11 cellular contexts compared by ENCODE assay signal in the genomic region with DNA sequence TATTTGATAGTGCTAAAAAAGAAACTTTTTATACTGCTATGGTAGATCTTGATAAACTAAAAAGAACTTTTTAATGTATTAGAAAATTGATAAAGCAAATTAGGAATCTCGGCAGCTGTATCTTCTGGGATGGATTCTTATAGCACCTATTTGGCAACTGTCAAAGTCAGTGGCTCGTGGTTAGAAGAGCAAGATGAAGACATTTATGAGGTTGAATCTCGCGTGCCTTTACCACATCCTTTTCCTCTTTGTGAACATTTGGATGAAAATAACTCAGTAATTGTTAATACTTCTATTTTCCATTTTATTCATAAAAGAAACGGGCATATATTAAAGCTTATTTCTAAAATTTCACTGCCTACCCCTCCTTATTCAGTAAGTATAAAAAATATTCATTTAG.
DNase-seq lines count a peak whose midpoint lies in the region; ATAC-seq and TF ChIP-seq lines count a peak whose summit lies in the region.
"Had no signal": no experiment of that assay in that cellular context is flagged by ENCODE, and none has a peak within 500 bp of the region (broad histone marks: within the 10 kb centered on the region; RNA-seq: fewer than 3 reads in every experiment).

No MANE protein-coding gene starts in this region.

- no peaks in the 10 kb centered on the region for H3K27me3 ChIP-seq in CD4-positive, CD25-positive, alpha-beta regulatory T cell (ENCODE audit: control insufficient read depth, insufficient read depth, low read length)
- H3K27me3 ChIP-seq in hepatocyte: no peaks in the 10 kb centered on the region

- intact Hi-C loops in OCI-LY7 (cut with micrococcal nuclease; ENCODE audit: unreplicated experiment): no loop called here

- peak overlapping the region in 1 of 3 donors; percentile 30 for H3K27ac Mint-ChIP-seq in CD4-positive, CD25-positive, alpha-beta regulatory T cell

- POLR2A ChIA-PET in OCI-LY7 (lab: Charles Lee): interaction anchor here (0.7 kb wide), 1 partner anchor 434 kb away, joined by 3 read pairs; no protein-coding TSS in a partner anchor

- H3K4me2 ChIP-seq in OCI-LY7 (ENCODE audit: low read length): no peak overlapping the region
- peak overlapping the region; percentile 60 for H3K4me2 ChIP-seq in hepatocyte

- no peak overlapping the region for H2AFZ ChIP-seq in OCI-LY7 (ENCODE audit: low read length)
- no peak overlapping the region for H2AFZ ChIP-seq in hepatocyte

- no peaks in the 10 kb centered on the region for H3K9me3 ChIP-seq in CD4-positive, CD25-positive, alpha-beta regulatory T cell (ENCODE audit: control insufficient read depth in 2 of 2, low read length in 2 of 2)
- H3K9me3 ChIP-seq in OCI-LY7 (ENCODE audit: low read length) (no peaks in the 10 kb centered on the region), hepatocyte (ENCODE audit: low read depth) (no peaks in the 10 kb centered on the region)

- H3K4me1 ChIP-seq in CD4-positive, CD25-positive, alpha-beta regulatory T cell (ENCODE audit: control insufficient read depth, insufficient read depth, low read length, poor library complexity, severe bottlenecking): peaks cover 18% of the 10 kb centered on the region
- peaks cover 8% of the 10 kb centered on the region for H3K4me1 ChIP-seq in OCI-LY7 (ENCODE audit: insufficient read depth, low read length, poor library complexity, severe bottlenecking)
- peaks cover 32% of the 10 kb centered on the region for H3K4me1 ChIP-seq in hepatocyte (ENCODE audit: insufficient read depth)

- H3K27me3 Mint-ChIP-seq in CD4-positive, CD25-positive, alpha-beta regulatory T cell: no peaks in the 10 kb centered on the region

- H4K20me1 ChIP-seq in OCI-LY7 (ENCODE audit: insufficient read depth, low read length) (no peaks in the 10 kb centered on the region), hepatocyte (ENCODE audit: insufficient read depth, poor library complexity, severe bottlenecking) (no peaks in the 10 kb centered on the region)

- ATAC-seq in CD4-positive, CD25-positive, alpha-beta regulatory T cell (ENCODE audit: low read depth in 2 of 2): peak; percentile 67 to 81
- peak; percentile 82 for ATAC-seq in GM18909 (IDR thresholded peaks at IDR 0.05; ENCODE audit: poor library complexity, unreplicated experiment)

- peaks cover 8% of the 10 kb centered on the region for H3K36me3 ChIP-seq in CD4-positive, CD25-positive, alpha-beta regulatory T cell (ENCODE audit: control insufficient read depth, insufficient read depth, low read length)
- peaks cover 9% of the 10 kb centered on the region for H3K36me3 ChIP-seq in OCI-LY7 (ENCODE audit: insufficient read depth, low read length)
- no peaks in the 10 kb centered on the region for H3K36me3 ChIP-seq in hepatocyte (replicated peaks; ENCODE audit: insufficient read depth, low read depth)

- peaks cover 24 to 30% (median 28%) of the 10 kb centered on the region in 4 donors for H3K4me1 Mint-ChIP-seq in CD4-positive, CD25-positive, alpha-beta regulatory T cell

- 81% methylated on average over 5 of the region's 5 CpGs for WGBS in hepatocyte (ENCODE audit: low lambda C conversion rate, missing lambda C conversion rate)

- H3K36me3 Mint-ChIP-seq in CD4-positive, CD25-positive, alpha-beta regulatory T cell: peaks cover 16% of the 10 kb centered on the region

- no peak overlapping the region for H3K27ac ChIP-seq in CD4-positive, CD25-positive, alpha-beta regulatory T cell (ENCODE audit: insufficient read depth, low read length, poor library complexity, severe bottlenecking)
- H3K27ac ChIP-seq in OCI-LY7 (ENCODE audit: low read depth, low read length, poor library complexity, severe bottlenecking) (no peak overlapping the region), hepatocyte (peak overlapping the region; percentile 44), caudate nucleus (ENCODE audit: low read depth, low read length) (no peak overlapping the region)

- DNase-seq in CD4-positive, CD25-positive, alpha-beta regulatory T cell: peak in 2 of 3 donors; percentile 46 to 72
- DNase-seq in OCI-LY7 (ENCODE audit: low spot score) (peak; percentile 15), hepatocyte (ENCODE audit: low spot score) (no peak), pons (ENCODE audit: low spot score) (no peak), caudate nucleus (lab: John Stamatoyannopoulos, UW) (no peak), GM19238 (ENCODE audit: insufficient read length, low spot score) (no peak), HuH-7.5 (ENCODE audit: low spot score) (no peak)
- DNase-seq: activated CD4-positive, alpha-beta T cell treated with anti-CD3 and anti-CD28 coated beads for 4 hours; effector CD8-positive, alpha-beta T cell; NCI-H2029 had no signal

- H3K4me3 ChIP-seq in CD4-positive, CD25-positive, alpha-beta regulatory T cell (ENCODE audit: low read depth, low read length): peak overlapping the region; percentile 65
- H3K4me3 ChIP-seq in OCI-LY7 (ENCODE audit: low read depth, low read length, poor library complexity, severe bottlenecking) (no peak overlapping the region), hepatocyte (no peak overlapping the region)

- TF ChIP-seq CTCF in OCI-LY7 (conservative IDR thresholded peaks at IDR 0.05; ENCODE audit: low read length) (no peak), hepatocyte (IDR thresholded peaks at IDR 0.05; ENCODE audit: poor library complexity) (no peak)

- H3K79me2 ChIP-seq in OCI-LY7 (ENCODE audit: insufficient read depth, low read depth, low read length) (no peaks in the 10 kb centered on the region), hepatocyte (peaks cover 17% of the 10 kb centered on the region)

- H3K9me2 ChIP-seq in OCI-LY7 (ENCODE audit: insufficient read depth, low read length) (no peaks in the 10 kb centered on the region), hepatocyte (replicated peaks; ENCODE audit: insufficient read depth) (no peaks in the 10 kb centered on the region)

- CTCF ChIA-PET in OCI-LY7 (lab: Charles Lee; ENCODE audit: unreplicated experiment): no interaction called here

- no TSS peak for BruUV-seq in OCI-LY7 (replicated peaks; lab: Mats Ljungman, UMichigan)

- H3K9me3 Mint-ChIP-seq in CD4-positive, CD25-positive, alpha-beta regulatory T cell: no peaks in the 10 kb centered on the region

- peak overlapping the region in 3 of 4 donors; percentile 3 to 69 (median 68) for H3K4me3 Mint-ChIP-seq in CD4-positive, CD25-positive, alpha-beta regulatory T cell

Comparison
In these comparisons a context has a peak if more than half of its experiments do, and no peak if none do; other contexts are left out.
1. DNase-seq: peak in CD4-positive, CD25-positive, alpha-beta regulatory T cell (2 of 3) and OCI-LY7 (single experiment); none in hepatocyte (single experiment), pons (single experiment), caudate nucleus (0 of 61), GM19238 (single experiment) and HuH-7.5 (single experiment).